1 cellular context compared by ENCODE assay signal in the genomic region with DNA sequence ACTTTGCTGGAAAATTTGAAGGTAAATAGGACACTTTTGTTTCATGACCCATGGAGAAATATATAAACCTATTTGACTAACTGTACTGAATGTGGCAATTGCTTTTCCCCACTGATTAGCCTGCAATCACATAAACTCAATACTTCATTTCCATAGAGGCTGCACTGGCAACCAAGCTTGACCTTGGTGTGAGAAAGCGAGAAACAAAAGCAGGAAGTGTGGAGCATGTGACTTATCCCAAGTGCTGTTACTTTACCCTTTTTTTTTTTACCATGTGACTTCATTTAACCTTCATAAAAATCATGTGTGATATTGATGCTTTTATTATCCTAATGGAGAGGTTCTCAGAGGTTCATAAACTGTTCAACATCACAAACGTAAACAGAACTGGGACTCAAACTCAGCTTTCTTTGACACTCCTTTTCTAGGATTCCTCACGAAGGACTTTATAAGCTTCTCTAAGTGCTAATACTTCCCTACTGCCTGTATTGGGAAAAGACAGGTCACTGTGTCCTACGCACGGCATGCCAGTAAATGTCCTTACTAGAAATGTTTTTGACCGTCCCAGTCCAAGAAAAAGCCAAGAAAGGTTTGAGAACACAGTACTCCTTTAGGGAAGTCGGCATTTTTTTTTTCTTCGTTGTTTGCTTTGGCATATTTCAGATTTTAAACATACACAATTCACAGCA.
TF ChIP-seq lines count a peak whose summit lies in the region.

No MANE protein-coding gene starts in this region.

TF ChIP-seq in H1, 55 proteins besides CTCF, POLR2A, EP300 and RAD21:
- TF ChIP-seq RFX5 (IDR thresholded peaks at IDR 0.05; ENCODE audit: borderline replicate concordance, low read depth, low read length) (no peak), TAF1 (IDR thresholded peaks at IDR 0.05; ENCODE audit: low read depth, low read length) (no peak), CHD1 (IDR thresholded peaks at IDR 0.05; ENCODE audit: low read depth, low read length) (no peak), RNF2 (IDR thresholded peaks at IDR 0.05; ENCODE audit: borderline replicate concordance, low read depth, low read length, missing control alignments, poor library complexity, severe bottlenecking) (no peak), RXRA (IDR thresholded peaks at IDR 0.05; ENCODE audit: insufficient read depth, low read depth, low read length) (no peak), POU5F1 (IDR thresholded peaks at IDR 0.05; ENCODE audit: low read depth, low read length) (no peak)
- TF ChIP-seq, protein P1, sequence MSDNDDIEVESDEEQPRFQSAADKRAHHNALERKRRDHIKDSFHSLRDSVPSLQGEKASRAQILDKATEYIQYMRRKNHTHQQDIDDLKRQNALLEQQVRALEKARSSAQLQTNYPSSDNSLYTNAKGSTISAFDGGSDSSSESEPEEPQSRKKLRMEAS (IDR thresholded peaks at IDR 0.05): no peak
